8 cellular contexts compared by ENCODE assay signal in the genomic region with DNA sequence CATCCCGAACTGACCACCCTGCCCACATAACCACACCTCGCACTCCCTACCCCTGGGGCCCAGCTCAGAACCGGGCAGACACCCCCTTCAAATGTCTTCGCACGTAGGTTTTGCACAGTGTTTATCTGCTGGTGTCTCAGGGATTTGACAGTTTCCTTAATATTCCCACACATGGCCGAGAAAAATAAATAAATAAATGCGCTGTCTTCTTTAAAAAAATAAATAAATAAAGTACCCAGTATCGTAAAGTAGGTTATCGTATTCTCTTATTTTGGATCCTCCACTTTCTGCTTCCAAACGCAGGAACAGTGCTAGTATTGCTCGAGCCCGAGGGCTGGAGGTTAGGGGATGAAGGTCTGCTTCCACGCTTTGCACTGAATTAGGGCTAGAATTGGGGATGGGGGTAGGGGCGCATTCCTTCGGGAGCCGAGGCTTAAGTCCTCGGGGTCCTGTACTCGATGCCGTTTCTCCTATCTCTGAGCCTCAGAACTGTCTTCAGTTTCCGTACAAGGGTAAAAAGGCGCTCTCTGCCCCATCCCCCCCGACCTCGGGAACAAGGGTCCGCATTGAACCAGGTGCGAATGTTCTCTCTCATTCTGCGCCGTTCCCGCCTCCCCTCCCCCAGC. TPM values are rescaled to one million over a fixed set of nuclear protein-coding genes. Genes with fewer than 3 reads are reported as not detected.
DNase-seq lines count a peak whose midpoint lies in the region; ATAC-seq, FAIRE-seq and TF ChIP-seq lines count a peak whose summit lies in the region.

No MANE protein-coding gene starts in this region.

- no peak for TF ChIP-seq POLR2A in endothelial cell of umbilical vein (IDR thresholded peaks at IDR 0.05; ENCODE audit: low read depth, low read length)

- H3K4me1 ChIP-seq in endothelial cell of umbilical vein (ENCODE audit: control insufficient read depth, extremely low read depth, insufficient read depth, low read length) = peaks cover 11% of the 10 kb centered on the region
- peaks cover 5 to 35% of the 10 kb centered on the region in 2 donors for H3K4me1 ChIP-seq in neuronal stem cell (ENCODE audit: control insufficient read depth in 2 of 2, insufficient read depth in 1 of 2, low read depth in 1 of 2, low read length in 2 of 2)

- H2BK15ac ChIP-seq in neuronal stem cell (ENCODE audit: low read length) = peak overlapping the region; percentile 30

- BruUV-seq in endothelial cell of umbilical vein (replicated peaks; lab: Mats Ljungman, UMichigan) = TSS peak; percentile 51

- H3K4me2 ChIP-seq in endothelial cell of umbilical vein (ENCODE audit: insufficient read depth, low read length) (peak overlapping the region; percentile 85), neuronal stem cell (ENCODE audit: insufficient read depth, low read length, poor library complexity, severe bottlenecking) (peak overlapping the region; percentile 98)

- CTCF ChIA-PET in endothelial cell of umbilical vein (lab: Charles Lee) = interaction anchor here (0.8 to 1.6 kb wide), 3 partner anchors 17 to 136 kb away, joined by 3 to 10 read pairs (median 6); no protein-coding TSS in a partner anchor

- H3K4me3 ChIP-seq in endothelial cell of umbilical vein (replicated peaks in 1 of 3; ENCODE audit: insufficient read depth in 1 of 3, low read depth in 1 of 3, low read length in 3 of 3) (peak overlapping the region; percentile 24 to 68 (median 68)), neuronal stem cell (ENCODE audit: low read length in 2 of 2) (peak overlapping the region; percentile 49 to 80)

- H3K9ac ChIP-seq in endothelial cell of umbilical vein (replicated peaks; ENCODE audit: extremely low read depth, insufficient read depth, low read length) (peak overlapping the region; percentile 76), neuronal stem cell (ENCODE audit: low read depth, low read length, poor library complexity) (peak overlapping the region; percentile 89)

- no peaks in the 10 kb centered on the region for H3K79me2 ChIP-seq in endothelial cell of umbilical vein (ENCODE audit: control insufficient read depth, insufficient read depth, low read length)

- H3K9me3 ChIP-seq in endothelial cell of umbilical vein (replicated peaks; ENCODE audit: control insufficient read depth, insufficient read depth, low read length) (no peaks in the 10 kb centered on the region), neuronal stem cell (replicated peaks in 1 of 2; ENCODE audit: control insufficient read depth in 2 of 2, insufficient read depth in 1 of 2, low read depth in 1 of 2, low read length in 2 of 2) (no peaks in the 10 kb centered on the region)

- peak overlapping the region; percentile 65 for H2AFZ ChIP-seq in endothelial cell of umbilical vein (ENCODE audit: low read depth, low read length)
- H2AFZ ChIP-seq in neuronal stem cell (ENCODE audit: low read length) = peak overlapping the region; percentile 97

- no peak overlapping the region for H4K91ac ChIP-seq in neuronal stem cell (ENCODE audit: low read depth, low read length, poor library complexity)

- H2BK5ac ChIP-seq in neuronal stem cell (ENCODE audit: low read length) = peak overlapping the region; percentile 100

- FAIRE-seq in endothelial cell of umbilical vein (lab: Jason Lieb, UNC) = peak; percentile 15

- POLR2A ChIA-PET in endothelial cell of umbilical vein (lab: Charles Lee) = interaction anchor here (0.7 to 1.5 kb wide), 6 partner anchors 11 to 19 kb away, joined by 3 to 9 read pairs (median 4); no protein-coding TSS in a partner anchor

- H2BK12ac ChIP-seq in neuronal stem cell (ENCODE audit: low read length) = no peak overlapping the region

- H3K36me3 ChIP-seq in endothelial cell of umbilical vein (ENCODE audit: control insufficient read depth in 2 of 2, extremely low read depth in 1 of 2, insufficient read depth in 2 of 2, low read length in 2 of 2) (peaks cover 0 to 9% of the 10 kb centered on the region in 2 experiments), neuronal stem cell (replicated peaks in 1 of 2; ENCODE audit: control insufficient read depth in 2 of 2, insufficient read depth in 2 of 2, low read length in 2 of 2) (peaks cover 7 to 19% of the 10 kb centered on the region in 2 donors)

- no CpG with 5 or more reads among the region's 28 CpGs for WGBS in neuronal stem cell (ENCODE audit: extremely low coverage in 2 of 2, insufficient read length in 2 of 2, insufficient replicate concordance in 1 of 2), 2 donors

- DNase-seq in Right ventricle myocardium superior (no peak), cardiac septum (ENCODE audit: low spot score) (no peak), RKO (ENCODE audit: low spot score) (peak; percentile 67), endothelial cell of umbilical vein (ENCODE audit: low read depth, low spot score) (peak; percentile 78), neuronal stem cell (ENCODE audit: low spot score) (peak; percentile 59), COR-L47 (lab: John Stamatoyannopoulos, UW) (no peak), DMS 273 treated with DMSO at 0.1 percent for 48 hours (lab: John Stamatoyannopoulos, UW) (no peak)

- TF ChIP-seq CTCF in endothelial cell of umbilical vein (IDR thresholded peaks at IDR 0.05; ENCODE audit: extremely low read depth in 1 of 2, insufficient read depth in 1 of 2, low read depth in 1 of 2, low read length in 2 of 2) = no peak

- peak overlapping the region; percentile 97 for H3K18ac ChIP-seq in neuronal stem cell (ENCODE audit: low read length)

- H3K9me1 ChIP-seq in endothelial cell of umbilical vein (replicated peaks; ENCODE audit: control insufficient read depth, extremely low read depth, insufficient read depth, low read length) = no peaks in the 10 kb centered on the region

- no peaks in the 10 kb centered on the region for H3K79me1 ChIP-seq in neuronal stem cell (ENCODE audit: low read depth, low read length)

- no peak overlapping the region for H3K14ac ChIP-seq in neuronal stem cell (ENCODE audit: low read length)

- dilution Hi-C loops in endothelial cell of umbilical vein (cut with MboI; ENCODE audit: extremely low pct_ligation_motif_present, low sequenced_read_pairs) = loop anchor here (25.0 kb wide), 1 partner anchor 141 kb away; a partner anchor contains a TSS

- H3K23ac ChIP-seq in neuronal stem cell (ENCODE audit: low read depth, low read length, poor library complexity) = no peak overlapping the region

- H4K20me1 ChIP-seq in endothelial cell of umbilical vein (replicated peaks; ENCODE audit: control insufficient read depth, extremely low read depth, insufficient read depth, low read length) = no peaks in the 10 kb centered on the region

- H2BK120ac ChIP-seq in neuronal stem cell (ENCODE audit: low read depth, low read length) = no peak overlapping the region

- H3K27me3 ChIP-seq in endothelial cell of umbilical vein (ENCODE audit: control insufficient read depth in 2 of 2, insufficient read depth in 2 of 2, low read length in 2 of 2) = no peaks in the 10 kb centered on the region
- peaks cover 2 to 24% (median 13%) of the 10 kb centered on the region in 3 experiments for H3K27me3 ChIP-seq in neuronal stem cell (ENCODE audit: control insufficient read depth in 3 of 3, insufficient read depth in 3 of 3, low read depth in 1 of 3, low read length in 3 of 3)

- intact Hi-C loops in Right ventricle myocardium superior (cut with DNase I) = no loop called here
- intact Hi-C loops in cardiac septum (cut with DNase I) = loop anchor here (1.0 to 5.0 kb wide), 4 partner anchors 16 to 131 kb away; no protein-coding TSS in a partner anchor
- intact Hi-C loops in endothelial cell of umbilical vein (cut with micrococcal nuclease) = loop anchor here (1.0 kb wide), 4 partner anchors 16 to 102 kb away; a partner anchor contains a TSS

- H3K4ac ChIP-seq in neuronal stem cell (ENCODE audit: low read length) = no peak overlapping the region

- H4K8ac ChIP-seq in neuronal stem cell (ENCODE audit: low read depth, low read length) = no peak overlapping the region

- H2AK5ac ChIP-seq in neuronal stem cell (ENCODE audit: low read depth, low read length) = no peak overlapping the region

- H3K27ac ChIP-seq in endothelial cell of umbilical vein (ENCODE audit: insufficient read depth, low read depth, low read length) (peak overlapping the region; percentile 83), neuronal stem cell (replicated peaks; ENCODE audit: low read length) (peak overlapping the region; percentile 76)

- ATAC-seq in Right ventricle myocardium superior (ENCODE audit: poor library complexity) (peak; percentile 1), HG03565 (IDR thresholded peaks at IDR 0.05; ENCODE audit: unreplicated experiment) (no peak)

TF ChIP-seq in endothelial cell of umbilical vein, 7 proteins besides CTCF, POLR2A, EP300 and RAD21:
- TF ChIP-seq GATA2 (IDR thresholded peaks at IDR 0.05; ENCODE audit: insufficient read depth, insufficient read length, low read depth, low read length) (no peak), POLR2AphosphoS5 (IDR thresholded peaks at IDR 0.05; ENCODE audit: insufficient read depth, low read depth, low read length) (no peak), EZH2 (IDR thresholded peaks at IDR 0.05; ENCODE audit: borderline replicate concordance, low read depth, low read length, severe bottlenecking) (no peak), MYC (IDR thresholded peaks at IDR 0.05; ENCODE audit: low read depth, low read length) (no peak), FOS (IDR thresholded peaks at IDR 0.05; ENCODE audit: borderline replicate concordance, insufficient read depth, low read length) (no peak), JUN (IDR thresholded peaks at IDR 0.05; ENCODE audit: borderline replicate concordance, insufficient read depth, insufficient read length, low read depth) (no peak)
- TF ChIP-seq, protein P1, sequence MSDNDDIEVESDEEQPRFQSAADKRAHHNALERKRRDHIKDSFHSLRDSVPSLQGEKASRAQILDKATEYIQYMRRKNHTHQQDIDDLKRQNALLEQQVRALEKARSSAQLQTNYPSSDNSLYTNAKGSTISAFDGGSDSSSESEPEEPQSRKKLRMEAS (IDR thresholded peaks at IDR 0.05; ENCODE audit: insufficient read depth, insufficient read length) = no peak

RNA-seq across cellular contexts. Expression of a gene that starts 0.7 kb away (rescaled TPM):
- total RNA-seq in Right ventricle myocardium superior = 11.9 TPM
- 25.8 TPM for total RNA-seq in cardiac septum
- total RNA-seq in endothelial cell of umbilical vein = 9.2 and 63.2 TPM in 2 replicates
- polyA plus RNA-seq in endothelial cell of umbilical vein = 41.6 and 55.6 TPM in 2 replicates
- 26.6 and 60.9 TPM in 2 replicates for polyA plus RNA-seq in endothelial cell of umbilical vein (2011; cell fraction: cytosol; rRNA removed)
- polyA plus RNA-seq in endothelial cell of umbilical vein (2011; cell fraction: nucleus; rRNA removed) = 187 and 302 TPM in 2 replicates
- 1.9 and 7.0 TPM in 2 replicates for polyA plus RNA-seq in endothelial cell of umbilical vein (2012)
- 38.7 and 58.4 TPM in 2 replicates for polyA minus RNA-seq in endothelial cell of umbilical vein
- 55.3 TPM for polyA minus RNA-seq in endothelial cell of umbilical vein (2011; cell fraction: cytosol; rRNA and poly(A)+ RNA removed)
- 149 and 293 TPM in 2 replicates for polyA minus RNA-seq in endothelial cell of umbilical vein (2011; cell fraction: nucleus; rRNA and poly(A)+ RNA removed)
- 20.4 TPM for polyA plus RNA-seq in neuronal stem cell (2013, experiment 1 of 2)
- polyA plus RNA-seq in neuronal stem cell (2013, experiment 2 of 2) = 21.0 TPM

Comparison
In these comparisons a context has a peak if more than half of its experiments do, and no peak if none do; other contexts are left out.
1. DNase-seq: peak in RKO (single experiment), endothelial cell of umbilical vein (single experiment) and neuronal stem cell (single experiment); none in Right ventricle myocardium superior (single experiment), cardiac septum (single experiment), COR-L47 (single experiment) and DMS 273 treated with DMSO at 0.1 percent for 48 hours (single experiment).